ENCODE assay signal across 27 cellular contexts in genomic region chr5:83042507-83042906, GRCh38.
"Had no signal": no experiment of that assay in that cellular context is flagged by ENCODE, and none has a peak within 500 bp of the region (broad histone marks: within the 10 kb centered on the region; RNA-seq: fewer than 3 reads in every experiment).

No MANE protein-coding gene starts in this region.

- H3K4me3 ChIP-seq: stomach, suprapubic skin, testis, thoracic aorta, thyroid gland, tibial artery, tibial nerve, transverse colon, upper lobe of left lung, upper lobe of right lung, uterus, vagina had no signal

- DNase-seq: stimulated activated CD4-positive, alpha-beta T cell treated with anti-CD3 and anti-CD28 coated beads, Interleukin-2, amount 100 ng/mL, for 48 hours; stimulated activated CD4-positive, alpha-beta T cell treated with anti-CD3 and anti-CD28 coated beads, Interleukin-4, amount 100 ng/mL, for 1 hour; stimulated activated CD4-positive, alpha-beta T cell treated with anti-CD3 and anti-CD28 coated beads, Interleukin-4, amount 100 ng/mL, for 24 hours; stimulated activated CD4-positive, alpha-beta T cell treated with anti-CD3 and anti-CD28 coated beads, Interleukin-4, amount 100 ng/mL, for 4 hours; stimulated activated CD8-positive, alpha-beta memory T cell treated with anti-CD3 and anti-CD28 coated beads, Interleukin-4, amount 100 ng/mL, for 48 hours; stimulated activated naive B cell treated with anti-CD40 and anti-IgM and Interleukin-4, amounts not matched to agents 10 μg/mL and 1 μg/mL and 100 μg/mL, for 72 hours; stimulated activated naive CD4-positive, alpha-beta T cell; stimulated activated naive CD4-positive, alpha-beta T cell treated with Interleukin-2 at 50 U/mL for 16 hours; stimulated activated naive CD8-positive, alpha-beta T cell treated with anti-CD3 and anti-CD28 coated beads, Interleukin-15, amount 100 ng/mL, for 72 hours; stimulated activated naive CD8-positive, alpha-beta T cell treated with anti-CD3 and anti-CD28 coated beads, Interleukin-15, Interleukin-2, amounts not matched to agents 100 U/mL and 50 U/mL, for 24 hours; stomach; substantia nigra; testis; thyroid gland; tibial artery; transverse colon; trophoblast cell; upper lobe of left lung; upper lobe of right lung; uterus had no signal

- H3K9me3 ChIP-seq: stomach, suprapubic skin, testis, thoracic aorta, thyroid gland, tibial artery, tibial nerve, transverse colon, upper lobe of left lung, upper lobe of right lung, uterus, vagina had no signal

- H3K36me3 ChIP-seq: stomach, suprapubic skin, thoracic aorta, thyroid gland, tibial artery, tibial nerve, transverse colon, upper lobe of left lung, upper lobe of right lung, uterus, vagina had no signal

- H3K4me1 ChIP-seq: stomach, suprapubic skin, testis, thyroid gland, tibial artery, tibial nerve, transverse colon, upper lobe of left lung, upper lobe of right lung, uterus, vagina had no signal

- ATAC-seq: stimulated activated effector memory CD8-positive, alpha-beta T cell treated with anti-CD3 and anti-CD28 coated beads, Interleukin-12 subunit alpha, Interleukin-12 subunit beta, amount 100 ng/mL, for 72 hours; stimulated activated memory B cell treated with anti-CD40 and anti-IgM and Interleukin-4, amounts not matched to agents 10 μg/mL and 1 μg/mL and 100 μg/mL, for 72 hours; stimulated activated naive B cell treated with anti-CD40 and anti-IgM and Interleukin-4, amounts not matched to agents 10 μg/mL and 1 μg/mL and 100 μg/mL, for 72 hours; stimulated activated naive CD8-positive, alpha-beta T cell treated with anti-CD3 and anti-CD28 coated beads, Interleukin-15, amount 100 ng/mL, for 72 hours; stimulated activated naive CD8-positive, alpha-beta T cell treated with anti-CD3 and anti-CD28 coated beads, Interleukin-15, Interleukin-2, amounts not matched to agents 100 U/mL and 50 U/mL, for 24 hours; upper lobe of right lung had no signal

- FAIRE-seq: urothelium cell line had no signal

- H3K27ac ChIP-seq: stomach, suprapubic skin, testis, thoracic aorta, thyroid gland, tibial artery, tibial nerve, transverse colon, upper lobe of left lung, upper lobe of right lung, uterus, vagina had no signal

- H3K27me3 ChIP-seq: stomach, suprapubic skin, testis, thyroid gland, tibial artery, tibial nerve, transverse colon, upper lobe of left lung, upper lobe of right lung, uterus, vagina had no signal
